In genomic region chr22:25183959-25184619, GRCh38 we compare ENCODE assay signal across 17 cellular contexts. TPM values are rescaled to one million over a fixed set of nuclear protein-coding genes. Genes with fewer than 3 reads are reported as not detected.
"Had no signal": no experiment of that assay in that cellular context is flagged by ENCODE, and none has a peak within 500 bp of the region (broad histone marks: within the 10 kb centered on the region; RNA-seq: fewer than 3 reads in every experiment).

No MANE protein-coding gene starts in this region.

- H3K27me3 Mint-ChIP-seq: activated CD4-positive, alpha-beta T cell treated with anti-CD3 and anti-CD28 coated beads for 36 hours; activated CD8-positive, alpha-beta memory T cell treated with anti-CD3 and anti-CD28 coated beads, Interleukin-2, amount 10 ng/mL, durations not matched to agents 7 days and 5 days; activated naive CD8-positive, alpha-beta T cell had no signal

- ATAC-seq: activated CD4-positive, alpha-beta T cell treated with anti-CD3 and anti-CD28 coated beads for 36 hours; activated CD8-positive, alpha-beta memory T cell treated with anti-CD3 and anti-CD28 coated beads, Interleukin-2, amount 10 ng/mL, durations not matched to agents 7 days and 5 days; left colon; stimulated activated naive B cell treated with anti-CD40 and anti-IgM and Interleukin-4, amounts not matched to agents 10 μg/mL and 1 μg/mL and 100 μg/mL, for 72 hours had no signal

- H3K36me3 Mint-ChIP-seq: stimulated activated naive B cell treated with anti-CD40 and anti-IgM and Interleukin-4, amounts not matched to agents 10 μg/mL and 1 μg/mL and 100 μg/mL, for 72 hours had no signal

- H3K27ac Mint-ChIP-seq: activated CD4-positive, alpha-beta T cell treated with anti-CD3 and anti-CD28 coated beads for 36 hours; activated CD8-positive, alpha-beta memory T cell treated with anti-CD3 and anti-CD28 coated beads, Interleukin-2, amount 10 ng/mL, durations not matched to agents 7 days and 5 days; activated naive CD8-positive, alpha-beta T cell; dendritic cell treated with granulocyte-macrophage colony-stimulating factor and Interleukin-4, amounts not matched to agents 40 ng/mL and 50 ng/mL, for 4 days; memory B cell; stimulated activated naive B cell treated with anti-CD40 and anti-IgM and Interleukin-4, amounts not matched to agents 10 μg/mL and 1 μg/mL and 100 μg/mL, for 72 hours; T-helper 2 cell treated with Interferon-gamma antibody and Interleukin-4, amounts not matched to agents 5 μg/mL and 100 μg/mL, for 36 hours had no signal

- FAIRE-seq: TTC549 had no signal

- H3K4me1 Mint-ChIP-seq: activated CD4-positive, alpha-beta T cell treated with anti-CD3 and anti-CD28 coated beads for 36 hours; activated CD8-positive, alpha-beta memory T cell treated with anti-CD3 and anti-CD28 coated beads, Interleukin-2, amount 10 ng/mL, durations not matched to agents 7 days and 5 days; memory B cell; stimulated activated naive B cell treated with anti-CD40 and anti-IgM and Interleukin-4, amounts not matched to agents 10 μg/mL and 1 μg/mL and 100 μg/mL, for 72 hours had no signal

- DNase-seq: activated CD4-positive, alpha-beta T cell treated with anti-CD3 and anti-CD28 coated beads for 36 hours; activated CD4-positive, alpha-beta T cell treated with anti-CD3 and anti-CD28 coated beads, Interleukin-2, amount 50 U/mL, for 48 hours; activated CD8-positive, alpha-beta memory T cell treated with anti-CD3 and anti-CD28 coated beads, Interleukin-2, amount 10 ng/mL, durations not matched to agents 7 days and 5 days; amniotic stem cell; effector memory CD4-positive, alpha-beta T cell; foreskin fibroblast; left colon; spleen; stimulated activated naive B cell treated with anti-CD40 and anti-IgM and Interleukin-4, amounts not matched to agents 10 μg/mL and 1 μg/mL and 100 μg/mL, for 72 hours had no signal

- H3K4me3 Mint-ChIP-seq: activated CD4-positive, alpha-beta T cell treated with anti-CD3 and anti-CD28 coated beads for 36 hours; activated CD8-positive, alpha-beta memory T cell treated with anti-CD3 and anti-CD28 coated beads, Interleukin-2, amount 10 ng/mL, durations not matched to agents 7 days and 5 days; activated naive CD8-positive, alpha-beta T cell; dendritic cell treated with granulocyte-macrophage colony-stimulating factor and Interleukin-4, amounts not matched to agents 40 ng/mL and 50 ng/mL, for 4 days; memory B cell; stimulated activated naive B cell treated with anti-CD40 and anti-IgM and Interleukin-4, amounts not matched to agents 10 μg/mL and 1 μg/mL and 100 μg/mL, for 72 hours; T-helper 2 cell treated with Interferon-gamma antibody and Interleukin-4, amounts not matched to agents 5 μg/mL and 100 μg/mL, for 36 hours had no signal

RNA-seq across cellular contexts. Expression of gene CRYBB3, which starts 15.6 kb away (rescaled TPM):
- total RNA-seq: chondrocyte, mononuclear cell, spleen, vagina had no signal

RNA-seq across cellular contexts. Expression of gene CRYBB2, which starts 35.4 kb away (rescaled TPM):
- total RNA-seq: activated CD8-positive, alpha-beta memory T cell treated with anti-CD3 and anti-CD28 coated beads, Interleukin-2, amount 10 ng/mL, durations not matched to agents 7 days and 5 days; chondrocyte; mononuclear cell; vagina had no signal
